ENCODE assay signal across 16 cellular contexts in genomic region chr22:37401401-37401859, GRCh38. TPM values are rescaled to one million over a fixed set of nuclear protein-coding genes. Genes with fewer than 3 reads are reported as not detected.
DNase-seq lines count a peak whose midpoint lies in the region; ATAC-seq and TF ChIP-seq lines count a peak whose summit lies in the region.
"Had no signal": no experiment of that assay in that cellular context is flagged by ENCODE, and none has a peak within 500 bp of the region (broad histone marks: within the 10 kb centered on the region; RNA-seq: fewer than 3 reads in every experiment).

No MANE protein-coding gene starts in this region.

- peaks cover 29% of the 10 kb centered on the region for H3K27me3 Mint-ChIP-seq in mesothelial cell of epicardium (ENCODE audit: low read depth)

- CTCF ChIA-PET in HEK293T (lab: Yijun Ruan, JAX), result no interaction called here

- H3K27ac Mint-ChIP-seq in mesothelial cell of epicardium, result peak overlapping the region; percentile 54
- H3K27ac Mint-ChIP-seq: activated CD4-positive, alpha-beta memory T cell treated with anti-CD3 and anti-CD28 coated beads for 36 hours; activated naive CD8-positive, alpha-beta T cell treated with anti-CD3 and anti-CD28 coated beads, Interleukin-2, amount 10 ng/mL, durations not matched to agents 7 days and 5 days; activated T-cell treated with anti-CD3 and anti-CD28 coated beads, Interleukin-2, amount 50 U/mL, for 72 hours; immature natural killer cell had no signal

- ATAC-seq in GM21786 (IDR thresholded peaks at IDR 0.05; ENCODE audit: unreplicated experiment), result no peak
- no peak for ATAC-seq in GM21528 (IDR thresholded peaks at IDR 0.05; ENCODE audit: low FRiP score, unreplicated experiment)
- ATAC-seq: activated T-cell treated with anti-CD3 and anti-CD28 coated beads, Interleukin-2, amount 50 U/mL, for 72 hours; SK-N-SH treated with all-trans-retinoic acid at 6 μM for 48 hours; stimulated activated naive CD8-positive, alpha-beta T cell treated with anti-CD3 and anti-CD28 coated beads, Interleukin-15, Interleukin-2, amounts not matched to agents 100 U/mL and 50 U/mL, for 24 hours had no signal

- in situ Hi-C loops in astrocyte of the spinal cord (cut with HindIII; ENCODE audit: low sequenced_read_pairs), result no loop called here

- peak; percentile 56 for DNase-seq in AG20443 (ENCODE audit: low spot score)
- DNase-seq in astrocyte of the spinal cord (ENCODE audit: low read depth, low spot score), result peak; percentile 63
- peak; percentile 64 for DNase-seq in fibroblast of villous mesenchyme (ENCODE audit: low read depth)
- DNase-seq in mesothelial cell of epicardium (ENCODE audit: low spot score in 2 of 2, unreplicated experiment in 2 of 2), result no peak
- DNase-seq in activated CD4-positive, alpha-beta T cell treated with anti-CD3 and anti-CD28 coated beads, Interleukin-2, amount 50 U/mL, for 4 hours, result no peak
- no peak for DNase-seq in HEK293T (ENCODE audit: extremely low spot score)
- DNase-seq: activated CD4-positive, alpha-beta memory T cell treated with anti-CD3 and anti-CD28 coated beads for 36 hours; activated naive CD8-positive, alpha-beta T cell treated with anti-CD3 and anti-CD28 coated beads, Interleukin-2, amount 10 ng/mL, durations not matched to agents 7 days and 5 days; activated T-cell treated with anti-CD3 and anti-CD28 coated beads, Interleukin-2, amount 50 U/mL, for 72 hours; immature natural killer cell; NCI-H2029 treated with DMSO at 0.1 percent for 48 hours; NCI-H524 treated with DMSO at 0.1 percent for 48 hours; stimulated activated naive CD8-positive, alpha-beta T cell treated with anti-CD3 and anti-CD28 coated beads, Interleukin-15, Interleukin-2, amounts not matched to agents 100 U/mL and 50 U/mL, for 24 hours had no signal

- POLR2A ChIA-PET in HEK293T (lab: Yijun Ruan, JAX), result no interaction called here

- H3K36me3 Mint-ChIP-seq in mesothelial cell of epicardium, result no peaks in the 10 kb centered on the region
- H3K36me3 Mint-ChIP-seq: activated CD4-positive, alpha-beta memory T cell treated with anti-CD3 and anti-CD28 coated beads for 36 hours; activated naive CD8-positive, alpha-beta T cell treated with anti-CD3 and anti-CD28 coated beads, Interleukin-2, amount 10 ng/mL, durations not matched to agents 7 days and 5 days; immature natural killer cell had no signal

- H3K4me3 Mint-ChIP-seq in mesothelial cell of epicardium, result no peak overlapping the region
- H3K4me3 Mint-ChIP-seq: activated CD4-positive, alpha-beta memory T cell treated with anti-CD3 and anti-CD28 coated beads for 36 hours; activated naive CD8-positive, alpha-beta T cell treated with anti-CD3 and anti-CD28 coated beads, Interleukin-2, amount 10 ng/mL, durations not matched to agents 7 days and 5 days; activated T-cell treated with anti-CD3 and anti-CD28 coated beads, Interleukin-2, amount 50 U/mL, for 72 hours; immature natural killer cell had no signal

- no peaks in the 10 kb centered on the region for H3K9me3 Mint-ChIP-seq in mesothelial cell of epicardium
- H3K9me3 Mint-ChIP-seq: activated CD4-positive, alpha-beta memory T cell treated with anti-CD3 and anti-CD28 coated beads for 36 hours; activated naive CD8-positive, alpha-beta T cell treated with anti-CD3 and anti-CD28 coated beads, Interleukin-2, amount 10 ng/mL, durations not matched to agents 7 days and 5 days; activated T-cell treated with anti-CD3 and anti-CD28 coated beads, Interleukin-2, amount 50 U/mL, for 72 hours had no signal

- peaks cover 17% of the 10 kb centered on the region for H3K4me1 Mint-ChIP-seq in mesothelial cell of epicardium
- H3K4me1 Mint-ChIP-seq: immature natural killer cell had no signal

- H3K4me3 ChIP-seq in astrocyte of the spinal cord (ENCODE audit: low read depth, low read length) (no peak overlapping the region), fibroblast of villous mesenchyme (ENCODE audit: low read depth, low read length) (no peak overlapping the region)

- TF ChIP-seq CTCF in astrocyte of the spinal cord (IDR thresholded peaks at IDR 0.05; ENCODE audit: low read depth, low read length) (no peak), fibroblast of villous mesenchyme (IDR thresholded peaks at IDR 0.05; ENCODE audit: insufficient read depth, low read depth, low read length) (no peak), mesothelial cell of epicardium (IDR thresholded peaks at IDR 0.05; ENCODE audit: unreplicated experiment) (no peak)

TF ChIP-seq in HEK293T, 16 proteins besides CTCF, POLR2A, EP300 and RAD21:
- TF ChIP-seq HDGF (IDR thresholded peaks at IDR 0.05; ENCODE audit: borderline replicate concordance) (no peak), FOXM1 (IDR thresholded peaks at IDR 0.05; ENCODE audit: borderline replicate concordance) (no peak), NFRKB (IDR thresholded peaks at IDR 0.05) (no peak), TARDBP (IDR thresholded peaks at IDR 0.05) (no peak)
TF ChIP-seq in HEK293T: peak in this region for 0.

RNA-seq across cellular contexts. Expression of gene ELFN2, which starts 25.8 kb away (rescaled TPM):
- total RNA-seq in fibroblast of villous mesenchyme, result under 0.01 and 0.32 TPM in 2 replicates
- total RNA-seq in mesothelial cell of epicardium, result 4.1 to 4.2 TPM (median 4.1 TPM) in 3 replicates

Comparison
In these comparisons a context has a peak if more than half of its experiments do, and no peak if none do; other contexts are left out.
1. DNase-seq: peak in AG20443 (single experiment), astrocyte of the spinal cord (single experiment) and fibroblast of villous mesenchyme (single experiment); none in mesothelial cell of epicardium (0 of 2), activated CD4-positive, alpha-beta T cell treated with anti-CD3 and anti-CD28 coated beads, Interleukin-2, amount 50 U/mL, for 4 hours (0 of 2) and HEK293T (single experiment).